Comparison of ENCODE assay signal across 10 cellular contexts in genomic region chr13:94708031-94708571, GRCh38. TPM values are rescaled to one million over a fixed set of nuclear protein-coding genes. Genes with fewer than 3 reads are reported as not detected.
DNase-seq lines count a peak whose midpoint lies in the region; ATAC-seq and TF ChIP-seq lines count a peak whose summit lies in the region.
"Had no signal": no experiment of that assay in that cellular context is flagged by ENCODE, and none has a peak within 500 bp of the region (broad histone marks: within the 10 kb centered on the region; RNA-seq: fewer than 3 reads in every experiment).

No MANE protein-coding gene starts in this region.

- 3 to 9% methylated on average over 25 of the region's 25 CpGs for WGBS in testis, 2 donors

- H3K4me1 ChIP-seq in testis = no peaks in the 10 kb centered on the region

- H3K36me3 Mint-ChIP-seq in activated CD4-positive, alpha-beta T cell treated with anti-CD3 and anti-CD28 coated beads, Interleukin-2, amount 10 ng/mL, durations not matched to agents 24 days and 14 days (ENCODE audit: low read depth) = peaks cover 16% of the 10 kb centered on the region
- H3K36me3 Mint-ChIP-seq in stimulated activated naive B cell treated with anti-CD40 and anti-IgM and Interleukin-4, amounts not matched to agents 10 μg/mL and 1 μg/mL and 100 μg/mL, for 72 hours = peaks cover 7 to 10% of the 10 kb centered on the region in 2 donors

- TF ChIP-seq CTCF in WERI-Rb-1 (IDR thresholded peaks at IDR 0.05; ENCODE audit: low read depth, low read length) (no peak), testis (IDR thresholded peaks at IDR 0.05) (no peak)

- DNase-seq in activated CD4-positive, alpha-beta T cell treated with anti-CD3 and anti-CD28 coated beads, Interleukin-2, amount 10 ng/mL, durations not matched to agents 24 days and 14 days = no peak
- no peak for DNase-seq in activated CD4-positive, alpha-beta T cell treated with anti-CD3 and anti-CD28 coated beads for 4 hours
- DNase-seq in WERI-Rb-1 (no peak), testis (no peak)
- no peak for DNase-seq in stimulated activated naive B cell treated with anti-CD40 and anti-IgM and Interleukin-4, amounts not matched to agents 10 μg/mL and 1 μg/mL and 100 μg/mL, for 72 hours
- DNase-seq: stimulated activated CD4-positive, alpha-beta T cell treated with anti-CD3 and anti-CD28 coated beads, Interleukin-12 subunit alpha, Interleukin-12 subunit beta, amount 100 ng/mL, for 4 hours; stomach had no signal

- no peak for ATAC-seq in stimulated activated naive B cell treated with anti-CD40 and anti-IgM and Interleukin-4, amounts not matched to agents 10 μg/mL and 1 μg/mL and 100 μg/mL, for 72 hours (replicated peaks)
- ATAC-seq in GM18867 (IDR thresholded peaks at IDR 0.05; ENCODE audit: unreplicated experiment) = no peak
- ATAC-seq in GM21515 (IDR thresholded peaks at IDR 0.05; ENCODE audit: unreplicated experiment) = no peak

- TF ChIP-seq POLR2A in testis (IDR thresholded peaks at IDR 0.05) = no peak

- no peaks in the 10 kb centered on the region for H3K36me3 ChIP-seq in WERI-Rb-1
- H3K36me3 ChIP-seq in testis (ENCODE audit: low read depth, missing control alignments) = no peaks in the 10 kb centered on the region
- H3K36me3 ChIP-seq: stomach had no signal

- H3K27ac Mint-ChIP-seq in activated CD4-positive, alpha-beta T cell treated with anti-CD3 and anti-CD28 coated beads, Interleukin-2, amount 10 ng/mL, durations not matched to agents 24 days and 14 days = peak overlapping the region; percentile 25
- H3K27ac Mint-ChIP-seq in stimulated activated naive B cell treated with anti-CD40 and anti-IgM and Interleukin-4, amounts not matched to agents 10 μg/mL and 1 μg/mL and 100 μg/mL, for 72 hours = peak overlapping the region; percentile 75

- H3K9me3 ChIP-seq in WERI-Rb-1 (ENCODE audit: severe bottlenecking) = peaks cover 14% of the 10 kb centered on the region
- H3K9me3 ChIP-seq in iPS-18c (ENCODE audit: control insufficient read depth, insufficient read depth, low read length) = peaks cover 4% of the 10 kb centered on the region
- no peaks in the 10 kb centered on the region for H3K9me3 ChIP-seq in testis

- no peak overlapping the region for H3K4me3 Mint-ChIP-seq in activated CD4-positive, alpha-beta T cell treated with anti-CD3 and anti-CD28 coated beads, Interleukin-2, amount 10 ng/mL, durations not matched to agents 24 days and 14 days
- H3K4me3 Mint-ChIP-seq in stimulated activated naive B cell treated with anti-CD40 and anti-IgM and Interleukin-4, amounts not matched to agents 10 μg/mL and 1 μg/mL and 100 μg/mL, for 72 hours = peak overlapping the region in 1 of 2 donors; percentile 32

- peaks cover 17% of the 10 kb centered on the region for H3K4me1 Mint-ChIP-seq in activated CD4-positive, alpha-beta T cell treated with anti-CD3 and anti-CD28 coated beads, Interleukin-2, amount 10 ng/mL, durations not matched to agents 24 days and 14 days
- peaks cover 17 to 28% of the 10 kb centered on the region in 2 donors for H3K4me1 Mint-ChIP-seq in stimulated activated naive B cell treated with anti-CD40 and anti-IgM and Interleukin-4, amounts not matched to agents 10 μg/mL and 1 μg/mL and 100 μg/mL, for 72 hours

- intact Hi-C loops in activated CD4-positive, alpha-beta T cell treated with anti-CD3 and anti-CD28 coated beads, Interleukin-2, amount 10 ng/mL, durations not matched to agents 24 days and 14 days (cut with micrococcal nuclease) = loop anchor here (5.0 to 10.0 kb wide), 5 partner anchors 86 to 1483 kb away; partner anchors contain the start of genes CLDN10 and GPC6
- intact Hi-C loops in testis (cut with DNase I; ENCODE audit: low total_unique reads) = no loop called here

- peaks cover 80% of the 10 kb centered on the region for H3K27me3 Mint-ChIP-seq in activated CD4-positive, alpha-beta T cell treated with anti-CD3 and anti-CD28 coated beads, Interleukin-2, amount 10 ng/mL, durations not matched to agents 24 days and 14 days
- H3K27me3 Mint-ChIP-seq in stimulated activated naive B cell treated with anti-CD40 and anti-IgM and Interleukin-4, amounts not matched to agents 10 μg/mL and 1 μg/mL and 100 μg/mL, for 72 hours = peaks cover 70 to 80% of the 10 kb centered on the region in 2 donors

- H3K27ac ChIP-seq in WERI-Rb-1 (no peak overlapping the region), testis (no peak overlapping the region)
- H3K27ac ChIP-seq: stomach had no signal

- H3K4me3 ChIP-seq in WERI-Rb-1 (ENCODE audit: low read depth, low read length) (peak overlapping the region; percentile 5), iPS-18c (ENCODE audit: insufficient read depth, low read depth, low read length) (peak overlapping the region; percentile 68), testis (peak overlapping the region in 1 of 2 donors; percentile 29)

- peaks cover 15% of the 10 kb centered on the region for H3K9me3 Mint-ChIP-seq in activated CD4-positive, alpha-beta T cell treated with anti-CD3 and anti-CD28 coated beads, Interleukin-2, amount 10 ng/mL, durations not matched to agents 24 days and 14 days
- peaks cover 3 to 8% of the 10 kb centered on the region in 2 donors for H3K9me3 Mint-ChIP-seq in stimulated activated naive B cell treated with anti-CD40 and anti-IgM and Interleukin-4, amounts not matched to agents 10 μg/mL and 1 μg/mL and 100 μg/mL, for 72 hours

- H3K27me3 ChIP-seq in WERI-Rb-1 (ENCODE audit: insufficient read depth, low read depth, severe bottlenecking) = peaks cover 94% of the 10 kb centered on the region
- H3K27me3 ChIP-seq in testis = no peaks in the 10 kb centered on the region

RNA-seq across cellular contexts. Expression of gene SOX21, which starts 4.2 kb away (rescaled TPM):
- total RNA-seq in activated CD4-positive, alpha-beta T cell treated with anti-CD3 and anti-CD28 coated beads, Interleukin-2, amount 10 ng/mL, durations not matched to agents 24 days and 14 days = not detected in 2 replicates
- total RNA-seq in testis = under 1 TPM; 0.56 to 0.71 TPM
- polyA plus RNA-seq in testis (ENCODE audit: insufficient read depth, low read depth, low replicate concordance) = 0.15 TPM
